Comparison of ENCODE assay signal across 22 cellular contexts in genomic region chr3:2958553-2958952, GRCh38.
DNase-seq lines count a peak whose midpoint lies in the region; ATAC-seq and TF ChIP-seq lines count a peak whose summit lies in the region.
"Had no signal": no experiment of that assay in that cellular context is flagged by ENCODE, and none has a peak within 500 bp of the region (broad histone marks: within the 10 kb centered on the region; RNA-seq: fewer than 3 reads in every experiment).

No MANE protein-coding gene starts in this region.

- no peak overlapping the region for H3K4me3 Mint-ChIP-seq in activated naive CD4-positive, alpha-beta T cell treated with anti-CD3 and anti-CD28 coated beads for 36 hours
- H3K4me3 Mint-ChIP-seq: HFFc6, neural progenitor cell had no signal

- no peaks in the 10 kb centered on the region for H3K36me3 Mint-ChIP-seq in activated naive CD4-positive, alpha-beta T cell treated with anti-CD3 and anti-CD28 coated beads for 36 hours (ENCODE audit: low read depth)
- H3K36me3 Mint-ChIP-seq: neural progenitor cell had no signal

- no peak overlapping the region for H3K9ac ChIP-seq in parathyroid adenoma
- H3K9ac ChIP-seq: KMS-11, neural progenitor cell had no signal

- no peaks in the 10 kb centered on the region for H3K9me2 ChIP-seq in hepatocyte (replicated peaks; ENCODE audit: insufficient read depth)

- DNase-seq in Kasumi-1 (lab: John Stamatoyannopoulos, UW) (peak; percentile 13 to 27), NCI-H69 (lab: John Stamatoyannopoulos, UW) (peak; percentile 4), hepatocyte (ENCODE audit: low spot score) (peak; percentile 57), body of pancreas (no peak)
- no peak for DNase-seq in activated naive CD4-positive, alpha-beta T cell treated with anti-CD3 and anti-CD28 coated beads for 36 hours
- DNase-seq in activated naive CD4-positive, alpha-beta T cell treated with Interleukin-2 at 50 U/mL for 16 hours: no peak
- DNase-seq: activated CD4-positive, alpha-beta T cell treated with anti-CD3 and anti-CD28 coated beads, Interleukin-2, amount 50 U/mL, for 1 hour; activated naive CD4-positive, alpha-beta T cell; activated T-cell treated with anti-CD3 and anti-CD28 coated beads, Interleukin-2, amount 50 U/mL, for 48 hours; C1 segment of cervical spinal cord; Calu3; HFFc6; NCI-H1048; NCI-H187 treated with DMSO at 0.1 percent for 48 hours; NCI-H2227 treated with DMSO at 0.1 percent for 48 hours; NCI-H774; stimulated activated naive CD8-positive, alpha-beta T cell treated with anti-CD3 and anti-CD28 coated beads, Interleukin-15, Interleukin-2, amounts not matched to agents 100 U/mL and 50 U/mL, for 24 hours; testis had no signal

- peaks cover 2% of the 10 kb centered on the region for H3K27me3 Mint-ChIP-seq in activated naive CD4-positive, alpha-beta T cell treated with anti-CD3 and anti-CD28 coated beads for 36 hours (ENCODE audit: low read depth)

- H2AFZ ChIP-seq in hepatocyte: no peak overlapping the region
- peak overlapping the region; percentile 43 for H2AFZ ChIP-seq in parathyroid adenoma
- H2AFZ ChIP-seq: neural progenitor cell had no signal

- H4K20me1 ChIP-seq in hepatocyte (ENCODE audit: insufficient read depth, poor library complexity, severe bottlenecking): no peaks in the 10 kb centered on the region

- WGBS in hepatocyte (ENCODE audit: low lambda C conversion rate, missing lambda C conversion rate): 21% methylated on average over 1 of the region's 1 CpG
- 50 to 67% methylated on average over 1 of the region's 1 CpG for WGBS in body of pancreas, 2 donors

- ATAC-seq in body of pancreas: no peak
- ATAC-seq: SK-N-SH treated with all-trans-retinoic acid at 6 μM for 48 hours; stimulated activated naive CD8-positive, alpha-beta T cell treated with anti-CD3 and anti-CD28 coated beads, Interleukin-15, Interleukin-2, amounts not matched to agents 100 U/mL and 50 U/mL, for 24 hours had no signal

- no peaks in the 10 kb centered on the region for H3K36me3 ChIP-seq in hepatocyte (replicated peaks; ENCODE audit: insufficient read depth, low read depth)
- no peaks in the 10 kb centered on the region for H3K36me3 ChIP-seq in parathyroid adenoma (ENCODE audit: control insufficient read depth, insufficient read depth, low read length)
- H3K36me3 ChIP-seq in body of pancreas (replicated peaks in 1 of 2; ENCODE audit: insufficient read depth in 1 of 2, low read depth in 2 of 2): no peaks in the 10 kb centered on the region
- H3K36me3 ChIP-seq: neural progenitor cell had no signal

- H3K27ac ChIP-seq in hepatocyte (peak overlapping the region; percentile 54), parathyroid adenoma (peak overlapping the region; percentile 34), body of pancreas (no peak overlapping the region)
- H3K27ac ChIP-seq: KMS-11, neural progenitor cell, testis had no signal

- H3K79me2 ChIP-seq in hepatocyte: no peaks in the 10 kb centered on the region
- H3K79me2 ChIP-seq in parathyroid adenoma: no peaks in the 10 kb centered on the region

- H3K9me3 Mint-ChIP-seq in activated naive CD4-positive, alpha-beta T cell treated with anti-CD3 and anti-CD28 coated beads for 36 hours: no peaks in the 10 kb centered on the region
- H3K9me3 Mint-ChIP-seq: neural progenitor cell had no signal

- no peaks in the 10 kb centered on the region for H3K4me1 Mint-ChIP-seq in activated naive CD4-positive, alpha-beta T cell treated with anti-CD3 and anti-CD28 coated beads for 36 hours (ENCODE audit: low read depth)

- intact Hi-C loops in body of pancreas (cut with DNase I): no loop called here
- intact Hi-C loops in activated naive CD4-positive, alpha-beta T cell treated with anti-CD3 and anti-CD28 coated beads for 36 hours (cut with micrococcal nuclease): no loop called here

- TF ChIP-seq CTCF in hepatocyte (IDR thresholded peaks at IDR 0.05; ENCODE audit: poor library complexity) (no peak), parathyroid adenoma (IDR thresholded peaks at IDR 0.05) (no peak), body of pancreas (IDR thresholded peaks at IDR 0.05) (no peak)

- H3K4me1 ChIP-seq in hepatocyte (ENCODE audit: insufficient read depth) (peaks cover 14% of the 10 kb centered on the region), parathyroid adenoma (peaks cover 33% of the 10 kb centered on the region), body of pancreas (no peaks in the 10 kb centered on the region)
- H3K4me1 ChIP-seq: testis had no signal

- H3K4me3 ChIP-seq in hepatocyte (no peak overlapping the region), parathyroid adenoma (ENCODE audit: low read depth, low read length) (no peak overlapping the region), body of pancreas (no peak overlapping the region)
- H3K4me3 ChIP-seq: neural progenitor cell, testis had no signal

- H3K27ac Mint-ChIP-seq in activated naive CD4-positive, alpha-beta T cell treated with anti-CD3 and anti-CD28 coated beads for 36 hours: no peak overlapping the region
- H3K27ac Mint-ChIP-seq: HFFc6, neural progenitor cell had no signal

- TF ChIP-seq POLR2A in body of pancreas (IDR thresholded peaks at IDR 0.05): no peak

- H3K4me2 ChIP-seq in hepatocyte (peak overlapping the region; percentile 40), parathyroid adenoma (ENCODE audit: low read length) (no peak overlapping the region)
- H3K4me2 ChIP-seq: KMS-11, neural progenitor cell had no signal

- CTCF ChIA-PET in activated naive CD4-positive, alpha-beta T cell treated with anti-CD3 and anti-CD28 coated beads for 36 hours (lab: Charles Lee): no interaction called here

- H3K9me3 ChIP-seq in hepatocyte (ENCODE audit: low read depth) (no peaks in the 10 kb centered on the region), parathyroid adenoma (ENCODE audit: control insufficient read depth, low read length) (no peaks in the 10 kb centered on the region), body of pancreas (no peaks in the 10 kb centered on the region)
- H3K9me3 ChIP-seq: testis had no signal

- no peaks in the 10 kb centered on the region for H3K27me3 ChIP-seq in hepatocyte
- H3K27me3 ChIP-seq in parathyroid adenoma (ENCODE audit: control insufficient read depth, insufficient read depth, low read length): no peaks in the 10 kb centered on the region
- H3K27me3 ChIP-seq in body of pancreas: no peaks in the 10 kb centered on the region
- H3K27me3 ChIP-seq: neural progenitor cell, testis had no signal

Comparison
In these comparisons a context has a peak if more than half of its experiments do, and no peak if none do; other contexts are left out.
1. DNase-seq: peak in Kasumi-1 (2 of 2), NCI-H69 (single experiment) and hepatocyte (single experiment); none in body of pancreas (0 of 4), activated naive CD4-positive, alpha-beta T cell treated with anti-CD3 and anti-CD28 coated beads for 36 hours (single experiment) and activated naive CD4-positive, alpha-beta T cell treated with Interleukin-2 at 50 U/mL for 16 hours (single experiment).
2. H3K27ac ChIP-seq: peak in hepatocyte (single experiment) and parathyroid adenoma (single experiment); none in body of pancreas (0 of 4).